In the genomic region with DNA sequence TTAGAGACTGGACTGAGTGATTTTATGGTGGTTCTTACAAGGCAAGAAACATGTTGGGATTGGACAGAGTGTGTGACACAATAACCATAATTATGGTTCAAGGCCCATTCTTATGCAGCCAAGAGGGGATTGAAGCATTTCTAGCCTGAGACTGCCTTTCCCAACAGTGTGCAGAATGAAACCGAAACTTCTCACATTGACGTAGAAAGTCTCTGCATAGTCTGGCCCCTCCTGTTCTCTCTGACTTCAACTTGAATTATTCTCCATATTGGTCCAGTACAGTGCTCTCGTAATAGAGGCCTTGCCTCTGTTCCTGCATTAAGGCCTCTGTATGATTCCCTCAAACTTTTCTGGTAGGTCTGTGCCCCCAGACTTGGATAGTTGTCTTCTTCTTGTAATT, we compare ENCODE assay signal across 11 cellular contexts.
A peak's percentile ranks its signal among the peaks of the same experiment; 100 is the strongest.
DNase-seq lines count a peak whose midpoint lies in the region; ATAC-seq, FAIRE-seq and TF ChIP-seq lines count a peak whose summit lies in the region.
"Had no signal": no experiment of that assay in that cellular context is flagged by ENCODE, and none has a peak within 500 bp of the region (broad histone marks: within the 10 kb centered on the region; RNA-seq: fewer than 3 reads in every experiment).

No MANE protein-coding gene starts in this region.

- H3K36me3 Mint-ChIP-seq in naive B cell: no peaks in the 10 kb centered on the region

- H3K27me3 ChIP-seq in adrenal gland: no peaks in the 10 kb centered on the region

- intact Hi-C loops in adrenal gland (cut with DNase I): no loop called here

- H3K4me3 ChIP-seq in adrenal gland: no peak overlapping the region

- H3K27ac ChIP-seq in adrenal gland: no peak overlapping the region

- peak; percentile 11 for FAIRE-seq in H54 (lab: Jason Lieb, UNC)
- FAIRE-seq: keratinocyte, TTC549 had no signal

- 82 to 91% (median 83%) methylated on average over 3 of the region's 3 CpGs for WGBS in adrenal gland, 4 donors

- no peaks in the 10 kb centered on the region for H3K36me3 ChIP-seq in adrenal gland (replicated peaks in 1 of 2)

- no peaks in the 10 kb centered on the region for H3K9me3 ChIP-seq in adrenal gland (replicated peaks in 1 of 3)

- ATAC-seq in GM19023 (IDR thresholded peaks at IDR 0.05; ENCODE audit: unreplicated experiment) (peak; percentile 94), HG03565 (IDR thresholded peaks at IDR 0.05; ENCODE audit: unreplicated experiment) (peak; percentile 95), naive B cell (ENCODE audit: low read depth in 2 of 2) (peak; percentile 43 to 55)

- H3K4me3 Mint-ChIP-seq in naive B cell: no peak overlapping the region

- DNase-seq in H54 (ENCODE audit: insufficient read length, low spot score) (no peak), naive B cell (no peak), NCI-H2196 treated with DMSO at 0.1 percent for 48 hours (lab: John Stamatoyannopoulos, UW; ENCODE audit: unreplicated experiment) (no peak), adrenal gland (no peak), DMS53 treated with DMSO at 0.1 percent for 48 hours (lab: John Stamatoyannopoulos, UW; ENCODE audit: unreplicated experiment) (no peak), NCI-H1048 (lab: John Stamatoyannopoulos, UW) (no peak)
- DNase-seq: NCI-H1105 had no signal

- no peaks in the 10 kb centered on the region for H3K9me3 Mint-ChIP-seq in naive B cell

- peak overlapping the region in 1 of 6 donors; percentile 46 for H3K27ac Mint-ChIP-seq in naive B cell

- TF ChIP-seq POLR2A in H54 (IDR thresholded peaks at IDR 0.05; ENCODE audit: low read depth, low read length): no peak
- TF ChIP-seq POLR2A in adrenal gland (IDR thresholded peaks at IDR 0.05): no peak

- no peaks in the 10 kb centered on the region for H3K4me1 Mint-ChIP-seq in naive B cell

- no peak for TF ChIP-seq CTCF in adrenal gland (IDR thresholded peaks at IDR 0.05)

- no peaks in the 10 kb centered on the region for H3K4me1 ChIP-seq in adrenal gland (replicated peaks in 1 of 2)

- peaks cover 0 to 14% (median 4%) of the 10 kb centered on the region in 3 donors for H3K27me3 Mint-ChIP-seq in naive B cell
